ENCODE assay signal across 1 cellular context in genomic region chr5:115841382-115842088, GRCh38.
TF ChIP-seq lines count a peak whose summit lies in the region.

Gene AP3S1, plus strand, starts transcription at chr5:115841935. Its CDS starts 103 bp downstream, at chr5:115842038.
Gene ATG12, minus strand, starts transcription at chr5:115841565. Its CDS starts 13 bp downstream, at chr5:115841552.

TF ChIP-seq in HEK293, 187 proteins besides CTCF, POLR2A, EP300 and RAD21 (continued from another document and continues in another):
- TF ChIP-seq, protein P1, sequence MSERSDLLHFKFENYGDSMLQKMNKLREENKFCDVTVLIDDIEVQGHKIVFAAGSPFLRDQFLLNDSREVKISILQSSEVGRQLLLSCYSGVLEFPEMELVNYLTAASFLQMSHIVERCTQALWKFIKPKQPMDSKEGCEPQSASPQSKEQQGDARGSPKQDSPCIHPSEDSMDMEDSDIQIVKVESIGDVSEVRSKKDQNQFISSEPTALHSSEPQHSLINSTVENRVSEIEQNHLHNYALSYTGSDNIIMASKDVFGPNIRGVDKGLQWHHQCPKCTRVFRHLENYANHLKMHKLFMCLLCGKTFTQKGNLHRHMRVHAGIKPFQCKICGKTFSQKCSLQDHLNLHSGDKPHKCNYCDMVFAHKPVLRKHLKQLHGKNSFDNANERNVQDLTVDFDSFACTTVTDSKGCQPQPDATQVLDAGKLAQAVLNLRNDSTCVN (tag by site-specific recombination; optimal IDR thresholded peaks at IDR 0.05), result peak; percentile 92
- TF ChIP-seq ZNF692 (tag by site-specific recombination; IDR thresholded peaks at IDR 0.05), result peak; percentile 87; the same call in 1 of the 2 replicates
- peak; percentile 98 for TF ChIP-seq PATZ1 (tag by site-specific recombination; IDR thresholded peaks at IDR 0.05)
- 0 out of 2 replicates have a peak, but pooled peaks have one; percentile 23 for TF ChIP-seq REST (tag by site-specific recombination; IDR thresholded peaks at IDR 0.05)
- peak; percentile 18; the same call in 1 of the 2 replicates for TF ChIP-seq ZNF558 (tag by site-specific recombination; IDR thresholded peaks at IDR 0.05)
- peak; percentile 84 for TF ChIP-seq ZNF24 (tag by site-specific recombination; IDR thresholded peaks at IDR 0.05)
- TF ChIP-seq GLI4 (tag by site-specific recombination; IDR thresholded peaks at IDR 0.05), result peak; percentile 49; the same call in 1 of the 2 replicates
- TF ChIP-seq ZNF830 (tag by site-specific recombination; IDR thresholded peaks at IDR 0.05; ENCODE audit: low read depth), result no peak
- TF ChIP-seq KLF1 (tag by site-specific recombination; IDR thresholded peaks at IDR 0.05), result peak; percentile 84
- TF ChIP-seq ZNF843 (tag by site-specific recombination; IDR thresholded peaks at IDR 0.05), result peak; percentile 59; the same call in 1 of the 2 replicates
- no peak for TF ChIP-seq GLI2 (tag by site-specific recombination; IDR thresholded peaks at IDR 0.05; ENCODE audit: borderline replicate concordance, low read depth)
- TF ChIP-seq KLF7 (tag by site-specific recombination; IDR thresholded peaks at IDR 0.05; ENCODE audit: borderline replicate concordance), result peak; percentile 80; the same call in 1 of the 2 replicates
- peak; percentile 84 for TF ChIP-seq ZNF629 (tag by site-specific recombination; IDR thresholded peaks at IDR 0.05)
- TF ChIP-seq, protein P2, sequence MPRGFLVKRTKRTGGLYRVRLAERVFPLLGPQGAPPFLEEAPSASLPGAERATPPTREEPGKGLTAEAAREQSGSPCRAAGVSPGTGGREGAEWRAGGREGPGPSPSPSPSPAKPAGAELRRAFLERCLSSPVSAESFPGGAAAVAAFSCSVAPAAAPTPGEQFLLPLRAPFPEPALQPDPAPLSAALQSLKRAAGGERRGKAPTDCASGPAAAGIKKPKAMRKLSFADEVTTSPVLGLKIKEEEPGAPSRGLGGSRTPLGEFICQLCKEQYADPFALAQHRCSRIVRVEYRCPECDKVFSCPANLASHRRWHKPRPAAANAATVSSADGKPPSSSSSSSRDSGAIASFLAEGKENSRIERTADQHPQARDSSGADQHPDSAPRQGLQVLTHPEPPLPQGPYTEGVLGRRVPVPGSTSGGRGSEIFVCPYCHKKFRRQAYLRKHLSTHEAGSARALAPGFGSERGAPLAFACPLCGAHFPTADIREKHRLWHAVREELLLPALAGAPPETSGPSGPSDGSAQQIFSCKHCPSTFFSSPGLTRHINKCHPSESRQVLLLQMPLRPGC (tag by site-specific recombination; IDR thresholded peaks at IDR 0.05), result peak; percentile 36
- TF ChIP-seq, protein P3, sequence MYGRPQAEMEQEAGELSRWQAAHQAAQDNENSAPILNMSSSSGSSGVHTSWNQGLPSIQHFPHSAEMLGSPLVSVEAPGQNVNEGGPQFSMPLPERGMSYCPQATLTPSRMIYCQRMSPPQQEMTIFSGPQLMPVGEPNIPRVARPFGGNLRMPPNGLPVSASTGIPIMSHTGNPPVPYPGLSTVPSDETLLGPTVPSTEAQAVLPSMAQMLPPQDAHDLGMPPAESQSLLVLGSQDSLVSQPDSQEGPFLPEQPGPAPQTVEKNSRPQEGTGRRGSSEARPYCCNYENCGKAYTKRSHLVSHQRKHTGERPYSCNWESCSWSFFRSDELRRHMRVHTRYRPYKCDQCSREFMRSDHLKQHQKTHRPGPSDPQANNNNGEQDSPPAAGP (tag by site-specific recombination; IDR thresholded peaks at IDR 0.05), result peak; percentile 80
- TF ChIP-seq ZNF394 (tag by site-specific recombination; IDR thresholded peaks at IDR 0.05; ENCODE audit: borderline replicate concordance), result peak; percentile 79
- TF ChIP-seq, protein P4, sequence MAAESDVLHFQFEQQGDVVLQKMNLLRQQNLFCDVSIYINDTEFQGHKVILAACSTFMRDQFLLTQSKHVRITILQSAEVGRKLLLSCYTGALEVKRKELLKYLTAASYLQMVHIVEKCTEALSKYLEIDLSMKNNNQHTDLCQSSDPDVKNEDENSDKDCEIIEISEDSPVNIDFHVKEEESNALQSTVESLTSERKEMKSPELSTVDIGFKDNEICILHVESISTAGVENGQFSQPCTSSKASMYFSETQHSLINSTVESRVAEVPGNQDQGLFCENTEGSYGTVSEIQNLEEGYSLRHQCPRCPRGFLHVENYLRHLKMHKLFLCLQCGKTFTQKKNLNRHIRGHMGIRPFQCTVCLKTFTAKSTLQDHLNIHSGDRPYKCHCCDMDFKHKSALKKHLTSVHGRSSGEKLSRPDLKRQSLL (tag by site-specific recombination; IDR thresholded peaks at IDR 0.05), result 0 out of 2 replicates have a peak, but pooled peaks have one; percentile 32
- 0 out of 2 replicates have a peak, but pooled peaks have one; percentile 4 for TF ChIP-seq ZNF18 (tag by site-specific recombination; IDR thresholded peaks at IDR 0.05)
- peak; percentile 98 for TF ChIP-seq SP3 (tag by site-specific recombination; IDR thresholded peaks at IDR 0.05)
- TF ChIP-seq KLF9 (tag by site-specific recombination; IDR thresholded peaks at IDR 0.05; ENCODE audit: low read depth), result peak; percentile 95
- peak; percentile 86 for TF ChIP-seq ZFHX2 (tag by site-specific recombination; conservative IDR thresholded peaks at IDR 0.05)
- TF ChIP-seq SCRT2 (tag by site-specific recombination; IDR thresholded peaks at IDR 0.05), result peak; percentile 92
- peak; percentile 76; the same call in 1 of the 2 replicates for TF ChIP-seq ZNF580 (tag by site-specific recombination; IDR thresholded peaks at IDR 0.05)
- TF ChIP-seq YY1 (tag by site-specific recombination; IDR thresholded peaks at IDR 0.05), result peak; percentile 93
- 0 out of 2 replicates have a peak, but pooled peaks have one; percentile 42 for TF ChIP-seq ZNF561 (tag by site-specific recombination; IDR thresholded peaks at IDR 0.05; ENCODE audit: borderline replicate concordance)
- TF ChIP-seq ZNF335 (tag by site-specific recombination; conservative IDR thresholded peaks at IDR 0.05), result peak; percentile 90
- peak; percentile 98 for TF ChIP-seq KLF8 (tag by site-specific recombination; IDR thresholded peaks at IDR 0.05)
- TF ChIP-seq, protein P5, sequence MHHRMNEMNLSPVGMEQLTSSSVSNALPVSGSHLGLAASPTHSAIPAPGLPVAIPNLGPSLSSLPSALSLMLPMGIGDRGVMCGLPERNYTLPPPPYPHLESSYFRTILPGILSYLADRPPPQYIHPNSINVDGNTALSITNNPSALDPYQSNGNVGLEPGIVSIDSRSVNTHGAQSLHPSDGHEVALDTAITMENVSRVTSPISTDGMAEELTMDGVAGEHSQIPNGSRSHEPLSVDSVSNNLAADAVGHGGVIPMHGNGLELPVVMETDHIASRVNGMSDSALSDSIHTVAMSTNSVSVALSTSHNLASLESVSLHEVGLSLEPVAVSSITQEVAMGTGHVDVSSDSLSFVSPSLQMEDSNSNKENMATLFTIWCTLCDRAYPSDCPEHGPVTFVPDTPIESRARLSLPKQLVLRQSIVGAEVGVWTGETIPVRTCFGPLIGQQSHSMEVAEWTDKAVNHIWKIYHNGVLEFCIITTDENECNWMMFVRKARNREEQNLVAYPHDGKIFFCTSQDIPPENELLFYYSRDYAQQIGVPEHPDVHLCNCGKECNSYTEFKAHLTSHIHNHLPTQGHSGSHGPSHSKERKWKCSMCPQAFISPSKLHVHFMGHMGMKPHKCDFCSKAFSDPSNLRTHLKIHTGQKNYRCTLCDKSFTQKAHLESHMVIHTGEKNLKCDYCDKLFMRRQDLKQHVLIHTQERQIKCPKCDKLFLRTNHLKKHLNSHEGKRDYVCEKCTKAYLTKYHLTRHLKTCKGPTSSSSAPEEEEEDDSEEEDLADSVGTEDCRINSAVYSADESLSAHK (tag by site-specific recombination; IDR thresholded peaks at IDR 0.05), result 0 out of 2 replicates have a peak, but pooled peaks have one; percentile 9
- peak; percentile 57 for TF ChIP-seq SETDB1 (IDR thresholded peaks at IDR 0.05; ENCODE audit: insufficient read length, low read length)
- TF ChIP-seq, protein P6, sequence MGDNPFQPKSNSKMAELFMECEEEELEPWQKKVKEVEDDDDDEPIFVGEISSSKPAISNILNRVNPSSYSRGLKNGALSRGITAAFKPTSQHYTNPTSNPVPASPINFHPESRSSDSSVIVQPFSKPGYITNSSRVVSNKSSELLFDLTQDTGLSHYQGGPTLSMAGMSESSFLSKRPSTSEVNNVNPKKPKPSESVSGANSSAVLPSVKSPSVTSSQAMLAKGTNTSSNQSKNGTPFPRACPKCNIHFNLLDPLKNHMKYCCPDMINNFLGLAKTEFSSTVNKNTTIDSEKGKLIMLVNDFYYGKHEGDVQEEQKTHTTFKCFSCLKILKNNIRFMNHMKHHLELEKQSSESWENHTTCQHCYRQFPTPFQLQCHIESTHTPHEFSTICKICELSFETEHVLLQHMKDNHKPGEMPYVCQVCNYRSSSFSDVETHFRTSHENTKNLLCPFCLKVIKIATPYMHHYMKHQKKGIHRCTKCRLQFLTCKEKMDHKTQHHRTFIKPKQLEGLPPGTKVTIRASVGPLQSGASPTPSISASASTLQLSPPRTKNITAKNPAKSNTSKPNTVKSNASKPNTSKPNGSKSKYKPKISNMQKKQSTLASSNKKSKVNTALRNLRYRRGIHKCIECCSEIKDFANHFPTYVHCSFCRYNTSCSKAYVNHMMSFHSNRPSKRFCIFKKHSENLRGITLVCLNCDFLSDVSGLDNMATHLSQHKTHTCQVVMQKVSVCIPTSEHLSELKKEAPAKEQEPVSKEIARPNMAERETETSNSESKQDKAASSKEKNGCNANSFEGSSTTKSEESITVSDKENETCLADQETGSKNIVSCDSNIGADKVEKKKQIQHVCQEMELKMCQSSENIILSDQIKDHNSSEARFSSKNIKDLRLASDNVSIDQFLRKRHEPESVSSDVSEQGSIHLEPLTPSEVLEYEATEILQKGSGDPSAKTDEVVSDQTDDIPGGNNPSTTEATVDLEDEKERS (tag by site-specific recombination; IDR thresholded peaks at IDR 0.05), result 0 out of 2 replicates have a peak, but pooled peaks have one; percentile 66
- peak; percentile 45; the same call in 1 of the 2 replicates for TF ChIP-seq ZBTB20 (tag by site-specific recombination; IDR thresholded peaks at IDR 0.05)
- TF ChIP-seq YY2 (tag by site-specific recombination; IDR thresholded peaks at IDR 0.05), result peak; percentile 49; the same call in 1 of the 2 replicates
- TF ChIP-seq KLF10 (tag by site-specific recombination; IDR thresholded peaks at IDR 0.05), result peak; percentile 95
- TF ChIP-seq PRDM1 (tag by site-specific recombination; IDR thresholded peaks at IDR 0.05), result peak; percentile 60; the same call in 1 of the 2 replicates
- 0 out of 2 replicates have a peak, but pooled peaks have one; percentile 41 for TF ChIP-seq TRIM28 (IDR thresholded peaks at IDR 0.05; ENCODE audit: borderline replicate concordance, low read length)
